Comparison of ENCODE assay signal across 9 cellular contexts in the genomic region with DNA sequence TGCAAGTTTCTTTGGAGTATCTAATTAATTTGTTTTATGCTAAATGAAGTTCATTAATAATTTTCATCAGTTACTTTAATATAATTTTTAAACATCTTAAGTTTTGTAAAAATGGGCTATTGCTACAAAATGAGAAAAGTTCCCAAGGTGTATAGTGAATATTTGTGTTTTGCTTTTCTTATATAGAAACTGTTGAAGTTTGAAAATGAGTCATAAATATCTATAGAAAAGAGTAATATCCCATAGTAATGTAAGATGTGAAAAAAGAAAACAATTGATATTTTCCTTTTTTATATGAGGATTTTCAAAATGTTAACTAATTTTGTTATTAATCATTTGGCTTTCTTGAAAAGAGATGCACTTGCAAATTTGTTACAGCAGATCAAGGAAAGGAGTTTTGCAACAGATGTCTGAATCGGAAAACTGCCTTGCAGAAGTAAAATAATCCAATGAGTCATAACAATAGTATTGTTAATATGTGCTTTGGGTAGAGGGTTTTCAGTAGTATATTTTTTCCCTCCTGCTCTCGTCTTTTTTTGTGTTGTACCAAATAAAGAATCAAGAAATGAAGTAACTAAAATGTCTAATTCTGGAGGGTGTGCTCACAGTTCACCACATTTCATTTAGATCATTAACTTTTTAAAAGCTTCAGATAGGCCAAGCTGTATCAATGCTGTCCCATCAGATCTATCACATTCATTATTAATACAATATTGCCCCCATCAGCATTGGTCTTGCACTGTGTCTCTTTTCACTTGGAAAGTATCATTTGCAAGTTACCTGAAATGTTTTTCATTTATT. TPM values are rescaled to one million over a fixed set of nuclear protein-coding genes. Genes with fewer than 3 reads are reported as not detected.
DNase-seq lines count a peak whose midpoint lies in the region; ATAC-seq and TF ChIP-seq lines count a peak whose summit lies in the region.
"Had no signal": no experiment of that assay in that cellular context is flagged by ENCODE, and none has a peak within 500 bp of the region (broad histone marks: within the 10 kb centered on the region; RNA-seq: fewer than 3 reads in every experiment).

No MANE protein-coding gene starts in this region.

- H3K27ac ChIP-seq in lower lobe of right lung: no peak overlapping the region
- H3K27ac ChIP-seq: testis had no signal

- DNase-seq in GM10266 (ENCODE audit: extremely low spot score): peak; percentile 32
- DNase-seq in epithelial cell of esophagus (ENCODE audit: low read depth): peak; percentile 54
- DNase-seq in lower lobe of right lung: no peak
- no peak for DNase-seq in stimulated activated CD4-positive, alpha-beta T cell treated with anti-CD3 and anti-CD28 coated beads, Interleukin-4, amount 100 ng/mL, for 4 hours
- DNase-seq in SW 1271 (lab: John Stamatoyannopoulos, UW): no peak
- no peak for DNase-seq in HK-2 (ENCODE audit: unreplicated experiment)
- DNase-seq: testis had no signal

- ATAC-seq in GM21390 (IDR thresholded peaks at IDR 0.05; ENCODE audit: unreplicated experiment) (peak; percentile 75), HG03342 (IDR thresholded peaks at IDR 0.05; ENCODE audit: unreplicated experiment) (peak; percentile 85), lower lobe of right lung (no peak)

- H3K36me3 ChIP-seq in lower lobe of right lung: no peaks in the 10 kb centered on the region

- no peaks in the 10 kb centered on the region for H3K9me3 ChIP-seq in lower lobe of right lung
- H3K9me3 ChIP-seq: testis had no signal

- no peaks in the 10 kb centered on the region for H3K27me3 ChIP-seq in lower lobe of right lung (ENCODE audit: low read depth)
- H3K27me3 ChIP-seq: testis had no signal

- intact Hi-C loops in lower lobe of right lung (cut with DNase I): no loop called here

- TF ChIP-seq CTCF in GM10266 (IDR thresholded peaks at IDR 0.05; ENCODE audit: control insufficient read depth, insufficient read depth, low read depth, missing control alignments) (peak; percentile 19), epithelial cell of esophagus (IDR thresholded peaks at IDR 0.05; ENCODE audit: insufficient read depth, low read depth, low read length, missing control alignments) (no peak), lower lobe of right lung (IDR thresholded peaks at IDR 0.05) (no peak)

- no peaks in the 10 kb centered on the region for H3K4me1 ChIP-seq in lower lobe of right lung
- H3K4me1 ChIP-seq: testis had no signal

- no peak overlapping the region for H3K4me3 ChIP-seq in epithelial cell of esophagus (ENCODE audit: low read length)
- H3K4me3 ChIP-seq in lower lobe of right lung: no peak overlapping the region
- H3K4me3 ChIP-seq: testis had no signal

RNA-seq across cellular contexts. Expression of gene DUSP19, which starts 15.5 kb away (rescaled TPM):
- total RNA-seq in lower lobe of right lung: 5.6 TPM

RNA-seq across cellular contexts. Expression of gene NUP35, which starts 30.2 kb away (rescaled TPM):
- total RNA-seq in lower lobe of right lung: 15.9 TPM

RNA-seq across cellular contexts. Expression of gene NCKAP1, which starts 55.8 kb away (rescaled TPM):
- total RNA-seq in lower lobe of right lung: 96.8 TPM

Comparison
In these comparisons a context has a peak if more than half of its experiments do, and no peak if none do; other contexts are left out.
1. DNase-seq: peak in GM10266 (single experiment) and epithelial cell of esophagus (single experiment); none in lower lobe of right lung (single experiment), stimulated activated CD4-positive, alpha-beta T cell treated with anti-CD3 and anti-CD28 coated beads, Interleukin-4, amount 100 ng/mL, for 4 hours (0 of 2), SW 1271 (0 of 2) and HK-2 (single experiment).
2. ATAC-seq: peak in GM21390 (single experiment) and HG03342 (single experiment); none in lower lobe of right lung (0 of 2).